ENCODE assay signal across 17 cellular contexts in the genomic region with DNA sequence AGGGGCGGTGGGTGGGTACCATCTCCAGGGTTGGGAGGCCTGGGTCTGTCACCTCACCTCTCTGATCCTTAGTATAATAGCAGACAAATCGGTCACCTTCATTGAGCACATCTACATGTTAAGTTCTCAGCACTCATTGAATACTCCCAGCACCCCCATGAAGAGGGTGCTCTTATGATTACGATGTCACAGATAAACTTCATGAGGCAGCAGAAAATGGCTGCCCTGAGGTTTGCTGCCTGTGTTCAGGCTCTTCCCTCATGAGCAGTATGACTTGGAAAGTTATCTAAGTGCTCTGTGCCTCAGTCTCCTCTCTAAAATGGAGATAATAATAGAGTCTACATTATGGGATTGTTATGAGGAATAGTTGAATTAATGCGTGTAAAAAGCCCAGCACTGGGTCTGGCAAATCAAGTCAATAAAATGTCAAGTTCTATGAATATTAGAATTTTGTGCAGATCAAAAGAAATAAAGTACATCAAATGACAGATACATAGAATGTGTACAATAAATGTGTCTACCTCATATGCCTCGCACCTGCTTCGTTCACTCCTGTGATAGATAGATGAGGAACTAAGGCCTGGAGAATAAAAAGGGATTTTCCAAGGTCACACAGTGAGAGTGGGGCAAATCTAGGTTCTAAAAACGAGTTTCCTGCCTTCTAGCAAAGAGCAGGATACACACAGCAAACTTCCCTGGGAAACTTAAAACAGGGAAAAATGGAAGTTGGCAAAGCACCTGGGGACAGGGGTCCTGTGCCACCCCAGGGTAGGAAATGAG.
"Had no signal": no experiment of that assay in that cellular context is flagged by ENCODE, and none has a peak within 500 bp of the region (broad histone marks: within the 10 kb centered on the region; RNA-seq: fewer than 3 reads in every experiment).

No MANE protein-coding gene starts in this region.

- ATAC-seq: naive thymus-derived CD8-positive, alpha-beta T cell; stimulated activated memory B cell treated with anti-CD40 and anti-IgM and Interleukin-4, amounts not matched to agents 10 μg/mL and 1 μg/mL and 100 μg/mL, for 72 hours had no signal

- DNase-seq: activated CD4-positive, alpha-beta T cell treated with anti-CD3 and anti-CD28 coated beads, Interleukin-2, amount 50 U/mL, for 48 hours; activated gamma-delta T cell; activated T-cell treated with anti-CD3 and anti-CD28 coated beads, Interleukin-2, amount 50 U/mL, for 1 hour; effector CD4-positive, alpha-beta T cell; esophagus squamous epithelium; left ventricle myocardium inferior; mesenchymal stem cell; naive thymus-derived CD8-positive, alpha-beta T cell; stimulated activated CD4-positive, alpha-beta T cell treated with anti-CD3 and anti-CD28 coated beads, Interleukin-2, amount 100 ng/mL, for 48 hours; uterus had no signal

- H3K27ac ChIP-seq: body of pancreas, colonic mucosa, esophagus squamous epithelium, left ventricle myocardium inferior, parathyroid adenoma, thyroid gland, uterus, WERI-Rb-1 had no signal

- H3K27me3 ChIP-seq: body of pancreas, colonic mucosa, esophagus squamous epithelium, thyroid gland, uterus had no signal

- H3K27ac Mint-ChIP-seq: activated naive CD8-positive, alpha-beta T cell; naive thymus-derived CD8-positive, alpha-beta T cell; stimulated activated memory B cell treated with anti-CD40 and anti-IgM and Interleukin-4, amounts not matched to agents 10 μg/mL and 1 μg/mL and 100 μg/mL, for 72 hours had no signal

- H3K36me3 ChIP-seq: colonic mucosa, esophagus squamous epithelium, left ventricle myocardium inferior, thyroid gland, uterus, WERI-Rb-1 had no signal

- H3K36me3 Mint-ChIP-seq: activated naive CD8-positive, alpha-beta T cell; stimulated activated memory B cell treated with anti-CD40 and anti-IgM and Interleukin-4, amounts not matched to agents 10 μg/mL and 1 μg/mL and 100 μg/mL, for 72 hours had no signal

- H3K4me1 Mint-ChIP-seq: stimulated activated memory B cell treated with anti-CD40 and anti-IgM and Interleukin-4, amounts not matched to agents 10 μg/mL and 1 μg/mL and 100 μg/mL, for 72 hours had no signal

- H3K4me3 ChIP-seq: body of pancreas, colonic mucosa, esophagus squamous epithelium, left ventricle myocardium inferior, thyroid gland, uterus had no signal

- H3K4me3 Mint-ChIP-seq: activated naive CD8-positive, alpha-beta T cell; naive thymus-derived CD8-positive, alpha-beta T cell; stimulated activated memory B cell treated with anti-CD40 and anti-IgM and Interleukin-4, amounts not matched to agents 10 μg/mL and 1 μg/mL and 100 μg/mL, for 72 hours had no signal

- H3K9me3 ChIP-seq: body of pancreas, colonic mucosa, left ventricle myocardium inferior, thyroid gland, uterus had no signal

- H3K4me1 ChIP-seq: left ventricle myocardium inferior, parathyroid adenoma, thyroid gland, uterus had no signal
